ENCODE assay signal across 7 cellular contexts in genomic region chr15:64092864-64093626, GRCh38. TPM values are rescaled to one million over a fixed set of nuclear protein-coding genes. Genes with fewer than 3 reads are reported as not detected.
DNase-seq lines count a peak whose midpoint lies in the region; ATAC-seq and TF ChIP-seq lines count a peak whose summit lies in the region.

No MANE protein-coding gene starts in this region.

- H2AFZ ChIP-seq in OCI-LY7 (ENCODE audit: low read length), result peak overlapping the region; percentile 85

- POLR2A ChIA-PET in OCI-LY7 (lab: Charles Lee), result interaction anchor here (0.5 to 1.7 kb wide), 8 partner anchors 9 to 589 kb away, joined by 3 to 12 read pairs (median 4); no protein-coding TSS in a partner anchor

- DNase-seq in OCI-LY7 (ENCODE audit: low spot score), result peak; percentile 79
- DNase-seq in activated naive CD4-positive, alpha-beta T cell treated with anti-CD3 and anti-CD28 coated beads, Interleukin-2, amount 50 U/mL, for 16 hours, result peak; percentile 29
- DNase-seq in cardiac septum (ENCODE audit: low spot score), result peak; percentile 80
- peak; percentile 15 for DNase-seq in progenitor cell of endocrine pancreas (ENCODE audit: low spot score, unreplicated experiment)

- peaks cover 27% of the 10 kb centered on the region for H4K20me1 ChIP-seq in OCI-LY7 (ENCODE audit: insufficient read depth, low read length)

- H3K36me3 Mint-ChIP-seq in progenitor cell of endocrine pancreas (ENCODE audit: insufficient read depth), result peaks cover 8% of the 10 kb centered on the region

- peaks cover 86% of the 10 kb centered on the region for H3K79me2 ChIP-seq in OCI-LY7 (ENCODE audit: insufficient read depth, low read depth, low read length)

- TF ChIP-seq CTCF in GM12873 (IDR thresholded peaks at IDR 0.05; ENCODE audit: insufficient read depth, low read depth, low read length, missing control alignments), result peak; percentile 39
- peak; percentile 66 for TF ChIP-seq CTCF in OCI-LY7 (conservative IDR thresholded peaks at IDR 0.05; ENCODE audit: low read length)
- no peak for TF ChIP-seq CTCF in progenitor cell of endocrine pancreas (IDR thresholded peaks at IDR 0.05; ENCODE audit: unreplicated experiment)

- H3K4me3 Mint-ChIP-seq in progenitor cell of endocrine pancreas (ENCODE audit: low read depth), result peak overlapping the region; percentile 96

- CTCF ChIA-PET in OCI-LY7 (lab: Charles Lee; ENCODE audit: unreplicated experiment), result interaction anchor here (0.6 to 1.0 kb wide), 4 partner anchors 25 to 380 kb away, joined by 3 read pairs; partner anchors contain the start of gene SNX22

- no peaks in the 10 kb centered on the region for H3K9me3 Mint-ChIP-seq in progenitor cell of endocrine pancreas (ENCODE audit: low read depth)

- H3K9me2 ChIP-seq in OCI-LY7 (ENCODE audit: insufficient read depth, low read length), result no peaks in the 10 kb centered on the region

- H3K36me3 ChIP-seq in OCI-LY7 (ENCODE audit: insufficient read depth, low read length), result peaks cover 17% of the 10 kb centered on the region

- peaks cover 37% of the 10 kb centered on the region for H3K4me1 Mint-ChIP-seq in progenitor cell of endocrine pancreas (ENCODE audit: low read depth)

- peak overlapping the region; percentile 75 for H3K27ac ChIP-seq in OCI-LY7 (ENCODE audit: low read depth, low read length, poor library complexity, severe bottlenecking)

- peak overlapping the region; percentile 98 for H3K27ac Mint-ChIP-seq in progenitor cell of endocrine pancreas

- no peaks in the 10 kb centered on the region for H3K27me3 Mint-ChIP-seq in progenitor cell of endocrine pancreas

- no peaks in the 10 kb centered on the region for H3K9me3 ChIP-seq in OCI-LY7 (ENCODE audit: low read length)

- intact Hi-C loops in OCI-LY7 (cut with micrococcal nuclease; ENCODE audit: unreplicated experiment) (loop anchor here (5.0 to 10.0 kb wide), 2 partner anchors 289 to 618 kb away; partner anchors contain the start of gene PCLAF), cardiac septum (cut with DNase I) (no loop called here)

- H3K4me3 ChIP-seq in OCI-LY7 (ENCODE audit: low read depth, low read length, poor library complexity, severe bottlenecking), result peak overlapping the region; percentile 85

- TSS peak; percentile 71 for BruUV-seq in OCI-LY7 (replicated peaks; lab: Mats Ljungman, UMichigan)

- H3K4me2 ChIP-seq in OCI-LY7 (ENCODE audit: low read length), result peak overlapping the region; percentile 90

- peaks cover 66% of the 10 kb centered on the region for H3K4me1 ChIP-seq in OCI-LY7 (ENCODE audit: insufficient read depth, low read length, poor library complexity, severe bottlenecking)

- ATAC-seq in HG03045 (IDR thresholded peaks at IDR 0.05; ENCODE audit: unreplicated experiment) (peak; percentile 28), GM18517 (IDR thresholded peaks at IDR 0.05; ENCODE audit: unreplicated experiment) (no peak)

RNA-seq across cellular contexts. Expression of gene CIAO2A, which starts 0.6 kb away (rescaled TPM):
- 71.6 and 84.7 TPM in 2 replicates for total RNA-seq in OCI-LY7 (2014; rRNA removed; shearing (Covaris generic))
- 78.7 and 86.7 TPM in 2 replicates for total RNA-seq in OCI-LY7 (2022)
- 46.9 TPM for total RNA-seq in cardiac septum
- total RNA-seq in progenitor cell of endocrine pancreas, result 52.6 and 54.4 TPM in 2 replicates

RNA-seq across cellular contexts. Expression of gene SNX1, which starts 2.7 kb away (rescaled TPM):
- total RNA-seq in OCI-LY7 (2014; rRNA removed; shearing (Covaris generic)), result 30.1 and 39.4 TPM in 2 replicates
- total RNA-seq in OCI-LY7 (2022) (126 and 129 TPM in 2 replicates), cardiac septum (111 TPM), progenitor cell of endocrine pancreas (91.4 and 95.9 TPM in 2 replicates)

RNA-seq across cellular contexts. Expression of gene DAPK2, which starts 46.8 kb away (rescaled TPM):
- 0.03 and 1.2 TPM in 2 replicates for total RNA-seq in OCI-LY7 (2014; rRNA removed; shearing (Covaris generic))
- total RNA-seq in OCI-LY7 (2022), result 0.36 TPM in 1 of 2 replicates, not detected in the other
- total RNA-seq in cardiac septum, result 31.8 TPM
- total RNA-seq in progenitor cell of endocrine pancreas, result 2.0 and 3.2 TPM in 2 replicates

RNA-seq across cellular contexts. Expression of gene SNX22, which starts 58.5 kb away (rescaled TPM):
- total RNA-seq in OCI-LY7 (2014; rRNA removed; shearing (Covaris generic)), result 63.1 and 65.7 TPM in 2 replicates
- total RNA-seq in OCI-LY7 (2022) (61.6 and 68.8 TPM in 2 replicates), cardiac septum (1.5 TPM), progenitor cell of endocrine pancreas (7.3 and 8.1 TPM in 2 replicates)

Comparison
In these comparisons a context has a peak if more than half of its experiments do, and no peak if none do; other contexts are left out.
1. DNase-seq: peak in every context shown above with its lines; median percentile 80 in cardiac septum; 79 in OCI-LY7; 29 in activated naive CD4-positive, alpha-beta T cell treated with anti-CD3 and anti-CD28 coated beads, Interleukin-2, amount 50 U/mL, for 16 hours; 15 in progenitor cell of endocrine pancreas.